Comparison of ENCODE assay signal across 10 cellular contexts in the genomic region with DNA sequence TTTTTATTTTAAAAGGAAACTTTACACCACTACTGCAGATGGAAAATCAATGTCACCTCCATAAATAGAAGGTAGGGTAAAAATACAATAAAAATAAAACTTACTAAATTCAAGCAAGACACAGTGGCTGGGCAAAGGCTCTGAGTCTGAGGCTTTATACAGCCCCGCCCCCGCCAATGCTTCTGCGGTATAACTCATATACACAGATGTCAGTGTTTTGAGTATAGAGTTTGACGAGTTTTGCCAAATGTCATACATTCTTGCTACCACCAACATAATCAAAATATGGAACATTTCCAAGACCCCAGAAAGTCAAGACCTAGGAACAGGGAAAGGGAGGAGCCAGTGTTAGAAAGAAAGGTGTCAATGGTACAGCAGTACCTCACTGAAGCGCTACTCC. TPM values are rescaled to one million over a fixed set of nuclear protein-coding genes. Genes with fewer than 3 reads are reported as not detected.
DNase-seq lines count a peak whose midpoint lies in the region; ATAC-seq and TF ChIP-seq lines count a peak whose summit lies in the region.
"Had no signal": no experiment of that assay in that cellular context is flagged by ENCODE, and none has a peak within 500 bp of the region (broad histone marks: within the 10 kb centered on the region; RNA-seq: fewer than 3 reads in every experiment).

No MANE protein-coding gene starts in this region.

- H3K4me3 Mint-ChIP-seq in activated T-cell treated with anti-CD3 and anti-CD28 coated beads, Interleukin-2, amount 50 U/mL, for 4 hours = peak overlapping the region; percentile 82
- peak overlapping the region; percentile 66 for H3K4me3 Mint-ChIP-seq in natural killer cell
- H3K4me3 Mint-ChIP-seq: WTC11 had no signal

- H3K27me3 Mint-ChIP-seq in activated T-cell treated with anti-CD3 and anti-CD28 coated beads, Interleukin-2, amount 50 U/mL, for 4 hours (ENCODE audit: low read depth) = no peaks in the 10 kb centered on the region
- H3K27me3 Mint-ChIP-seq in natural killer cell (ENCODE audit: low read depth in 2 of 2) = no peaks in the 10 kb centered on the region

- H3K4me1 ChIP-seq in SJCRH30 (peaks cover 15% of the 10 kb centered on the region; the same call in 1 of the 2 replicates), stomach (peaks cover 30 to 96% (median 48%) of the 10 kb centered on the region in 4 donors)

- CTCF ChIA-PET in GM10248 (lab: Yijun Ruan, JAX) = no interaction called here

- peak; percentile 10 to 11 for ATAC-seq in activated T-cell treated with anti-CD3 and anti-CD28 coated beads, Interleukin-2, amount 50 U/mL, for 4 hours
- peak; percentile 22 to 36 (median 22) for ATAC-seq in natural killer cell
- ATAC-seq: WTC11 had no signal

- no peaks in the 10 kb centered on the region for H3K9me3 Mint-ChIP-seq in activated T-cell treated with anti-CD3 and anti-CD28 coated beads, Interleukin-2, amount 50 U/mL, for 4 hours
- H3K9me3 Mint-ChIP-seq in natural killer cell = no peaks in the 10 kb centered on the region
- H3K9me3 Mint-ChIP-seq: WTC11 had no signal

- TF ChIP-seq EP300 in stomach (IDR thresholded peaks at IDR 0.05) = no peak

- 45 to 60% (median 53%) methylated on average over 5 of the region's 5 CpGs for WGBS in stomach, 5 donors

- in situ Hi-C loops in GM13977 (cut with MboI; ENCODE audit: low pct_unique_long_range_greater_than_20kb, low sequenced_read_pairs, unreplicated experiment) = no loop called here

- POLR2A ChIA-PET in GM10248 (lab: Yijun Ruan, JAX) = interaction anchor here (1.2 kb wide), 1 partner anchor 12 kb away, joined by 4 read pairs; no protein-coding TSS in a partner anchor

- H3K9me3 ChIP-seq in SJCRH30 (replicated peaks) (no peaks in the 10 kb centered on the region), stomach (no peaks in the 10 kb centered on the region)

- H3K4me1 Mint-ChIP-seq in activated T-cell treated with anti-CD3 and anti-CD28 coated beads, Interleukin-2, amount 50 U/mL, for 4 hours (ENCODE audit: low read depth) = peaks cover 96% of the 10 kb centered on the region
- H3K4me1 Mint-ChIP-seq in natural killer cell = peaks cover 94 to 100% of the 10 kb centered on the region in 2 donors

- no peak for TF ChIP-seq POLR2A in stomach (IDR thresholded peaks at IDR 0.05)

- TF ChIP-seq CTCF in natural killer cell (IDR thresholded peaks at IDR 0.05) (no peak), stomach (IDR thresholded peaks at IDR 0.05) (no peak), GM13977 (IDR thresholded peaks at IDR 0.05; ENCODE audit: extremely low read depth, insufficient read depth, missing control alignments) (no peak), GM10248 (IDR thresholded peaks at IDR 0.05; ENCODE audit: control extremely low read depth, extremely low read depth, low read depth, missing control alignments) (no peak)

- H3K27ac ChIP-seq in SJCRH30 (no peak overlapping the region), stomach (peak overlapping the region in 2 of 5 donors; percentile 45 to 71), substantia nigra (ENCODE audit: low read depth, low read length, poor library complexity, severe bottlenecking) (no peak overlapping the region)

- peak overlapping the region; percentile 95 to 100 for H3K27ac Mint-ChIP-seq in natural killer cell

- DNase-seq in SJCRH30 (peak; percentile 77 to 86), natural killer cell (peak; percentile 59), stomach (peak; percentile 46), hippocampal formation (lab: John Stamatoyannopoulos, UW) (no peak), GM13977 (ENCODE audit: low spot score) (no peak), GM10248 (ENCODE audit: extremely low spot score) (no peak), substantia nigra (lab: John Stamatoyannopoulos, UW) (no peak)
- peak; percentile 75 for DNase-seq in activated T-cell treated with anti-CD3 and anti-CD28 coated beads, Interleukin-2, amount 50 U/mL, for 4 hours
- DNase-seq: NCI-H1417 treated with DMSO at 0.1 percent for 48 hours had no signal

- intact Hi-C loops in natural killer cell (cut with micrococcal nuclease) (loop anchor here (1.0 to 10.0 kb wide), 3 partner anchors 29 to 135 kb away; no protein-coding TSS in a partner anchor), stomach (cut with DNase I; ENCODE audit: low total_unique reads) (no loop called here)

- peaks cover 25% of the 10 kb centered on the region for H3K36me3 Mint-ChIP-seq in activated T-cell treated with anti-CD3 and anti-CD28 coated beads, Interleukin-2, amount 50 U/mL, for 4 hours (ENCODE audit: insufficient read depth)
- no peaks in the 10 kb centered on the region for H3K36me3 Mint-ChIP-seq in natural killer cell
- H3K36me3 Mint-ChIP-seq: WTC11 had no signal

- H3K36me3 ChIP-seq in SJCRH30 = no peaks in the 10 kb centered on the region
- no peaks in the 10 kb centered on the region for H3K36me3 ChIP-seq in stomach

- H3K4me3 ChIP-seq in SJCRH30 (peak overlapping the region; percentile 27), stomach (peak overlapping the region in 2 of 4 donors; percentile 0 to 1)

- H3K27me3 ChIP-seq in SJCRH30 = no peaks in the 10 kb centered on the region; the same call in 1 of the 2 replicates
- H3K27me3 ChIP-seq in stomach = no peaks in the 10 kb centered on the region

RNA-seq across cellular contexts. Expression of a gene that starts 12.8 kb away (rescaled TPM):
- total RNA-seq in SJCRH30 (2014; rRNA removed; shearing (Covaris generic)) = not detected in 2 replicates
- total RNA-seq in activated T-cell treated with anti-CD3 and anti-CD28 coated beads, Interleukin-2, amount 50 U/mL, for 4 hours = 10 to 100 TPM; 48.3 to 51.4 (median 48.9) TPM
- total RNA-seq in natural killer cell (100 to 1,000 TPM; 141 to 195 (median 160) TPM), stomach (10 to 100 TPM in 4 of 5 donors, 1 to 10 TPM in 1; 7.0 to 31.9 (median 11.4) TPM)
- polyA plus RNA-seq in stomach = 1 to 10 TPM; 1.4 to 6.3 (median 3.2) TPM

Comparison
In these comparisons a context has a peak if more than half of its experiments do, and no peak if none do; other contexts are left out.
1. DNase-seq: peak in SJCRH30 (2 of 2), activated T-cell treated with anti-CD3 and anti-CD28 coated beads, Interleukin-2, amount 50 U/mL, for 4 hours (single experiment), natural killer cell (single experiment) and stomach (single experiment); none in hippocampal formation (0 of 2), GM13977 (single experiment), GM10248 (single experiment) and substantia nigra (0 of 49).